ENCODE assay signal across 11 cellular contexts in the genomic region with DNA sequence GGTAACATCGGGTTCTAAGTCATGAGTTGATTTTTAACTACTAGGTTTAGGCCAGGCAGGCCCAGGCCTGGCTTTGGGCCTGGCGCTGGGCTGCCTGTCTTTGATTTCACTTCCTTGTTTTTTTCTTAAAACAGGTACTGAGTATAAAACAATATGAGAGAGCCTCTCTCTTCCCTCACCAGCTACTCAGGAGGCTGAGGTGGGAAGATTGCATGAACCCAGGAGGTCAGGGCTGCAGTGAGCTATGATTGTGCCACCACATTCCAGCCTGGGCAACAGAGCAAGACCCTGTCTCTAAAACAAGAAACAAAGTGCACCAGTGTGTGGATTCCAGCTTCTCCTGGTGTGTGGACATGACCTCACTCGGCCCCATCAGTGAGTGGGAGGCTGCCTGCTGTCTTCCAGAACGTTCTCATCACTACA. TPM values are rescaled to one million over a fixed set of nuclear protein-coding genes. Genes with fewer than 3 reads are reported as not detected.
"Had no signal": no experiment of that assay in that cellular context is flagged by ENCODE, and none has a peak within 500 bp of the region (broad histone marks: within the 10 kb centered on the region; RNA-seq: fewer than 3 reads in every experiment).

No MANE protein-coding gene starts in this region.

RNA-seq across cellular contexts. Expression of a gene that starts 17.8 kb away (rescaled TPM):
- polyA plus RNA-seq: neural cell had no signal

RNA-seq across cellular contexts. Expression of a gene that starts 38.6 kb away (rescaled TPM):
- total RNA-seq: endodermal cell, left lung, lung microvascular endothelial cell, osteoblast, psoas muscle, stomach, T-cell, temporal lobe, upper lobe of right lung had no signal
- polyA plus RNA-seq: neural cell, small intestine, stomach had no signal
